ENCODE assay signal across 8 cellular contexts in genomic region chr18:62717850-62718229, GRCh38. TPM values are rescaled to one million over a fixed set of nuclear protein-coding genes. Genes with fewer than 3 reads are reported as not detected.
A peak's percentile ranks its signal among the peaks of the same experiment; 100 is the strongest.
DNase-seq lines count a peak whose midpoint lies in the region; ATAC-seq, FAIRE-seq and TF ChIP-seq lines count a peak whose summit lies in the region.

No MANE protein-coding gene starts in this region.

- peak overlapping the region; percentile 71 to 90 for H3K4me3 ChIP-seq in esophagus (ENCODE audit: low read depth in 1 of 2, low read length in 2 of 2)
- peak overlapping the region; percentile 48 to 75 (median 66) for H3K4me3 ChIP-seq in pancreas

- H3K27me3 ChIP-seq in esophagus (ENCODE audit: control insufficient read depth in 1 of 2, insufficient read depth in 2 of 2, low read length in 2 of 2) (no peaks in the 10 kb centered on the region), pancreas (no peaks in the 10 kb centered on the region)

- H3K9me3 ChIP-seq in esophagus (ENCODE audit: control insufficient read depth in 2 of 2, insufficient read depth in 1 of 2, low read depth in 1 of 2, low read length in 1 of 2) (no peaks in the 10 kb centered on the region), pancreas (no peaks in the 10 kb centered on the region)

- TF ChIP-seq CTCF in pancreas (IDR thresholded peaks at IDR 0.05): no peak

- in situ Hi-C loops in ACHN (cut with HindIII; ENCODE audit: low pct_ligation_motif_present, low pct_unique_long_range_greater_than_20kb, low sequenced_read_pairs): no loop called here

- 18 to 20% methylated on average over 6 of the region's 6 CpGs for WGBS in esophagus, 2 donors
- 8 to 9% methylated on average over 6 of the region's 6 CpGs for WGBS in pancreas, 2 donors

- intact Hi-C loops in pancreas (cut with DNase I): no loop called here

- H3K4me1 ChIP-seq in esophagus (ENCODE audit: control insufficient read depth in 2 of 2, insufficient read depth in 2 of 2, low read length in 1 of 2): no peaks in the 10 kb centered on the region
- peaks cover 10 to 22% (median 18%) of the 10 kb centered on the region in 3 donors for H3K4me1 ChIP-seq in pancreas

- H3K27ac ChIP-seq in esophagus (ENCODE audit: low read depth in 2 of 2, low read length in 1 of 2) (peak overlapping the region in 1 of 2 donors; percentile 99), pancreas (peak overlapping the region; percentile 83 to 94 (median 88))

- H3K36me3 ChIP-seq in esophagus (ENCODE audit: control insufficient read depth in 2 of 2, insufficient read depth in 2 of 2, low read length in 1 of 2) (no peaks in the 10 kb centered on the region), pancreas (no peaks in the 10 kb centered on the region)

- no peak for FAIRE-seq in pancreas (lab: Jason Lieb, UNC)

- peak; percentile 11 for DNase-seq in EL
- peak; percentile 32 for DNase-seq in RKO (ENCODE audit: low spot score)
- no peak for DNase-seq in pancreas
- DNase-seq in ACHN: no peak
- no peak for DNase-seq in stimulated activated CD4-positive, alpha-beta T cell treated with anti-CD3 and anti-CD28 coated beads, Interleukin-12 subunit alpha, Interleukin-12 subunit beta, amount 100 ng/mL, for 4 hours
- DNase-seq in NCI-H1436 (lab: John Stamatoyannopoulos, UW): no peak

- no peak for ATAC-seq in pancreas
- ATAC-seq in HG03442 (IDR thresholded peaks at IDR 0.05; ENCODE audit: unreplicated experiment): no peak

RNA-seq across cellular contexts. Expression of gene PHLPP1, which starts 2.5 kb away (rescaled TPM):
- polyA plus RNA-seq in esophagus (1 to 10 TPM; 4.3 to 4.5 TPM), pancreas (1 to 10 TPM; 2.9 to 4.0 TPM)
- total RNA-seq in pancreas: 10 to 100 TPM in 3 of 6 donors, 1 to 10 TPM in 3; 7.5 to 14.7 (median 9.9) TPM

Comparison
In these comparisons a context has a peak if more than half of its experiments do, and no peak if none do; other contexts are left out.
1. DNase-seq: peak in EL (single experiment) and RKO (single experiment); none in pancreas (0 of 6), ACHN (single experiment), stimulated activated CD4-positive, alpha-beta T cell treated with anti-CD3 and anti-CD28 coated beads, Interleukin-12 subunit alpha, Interleukin-12 subunit beta, amount 100 ng/mL, for 4 hours (single experiment) and NCI-H1436 (single experiment).